23 cellular contexts compared by ENCODE assay signal in the genomic region with DNA sequence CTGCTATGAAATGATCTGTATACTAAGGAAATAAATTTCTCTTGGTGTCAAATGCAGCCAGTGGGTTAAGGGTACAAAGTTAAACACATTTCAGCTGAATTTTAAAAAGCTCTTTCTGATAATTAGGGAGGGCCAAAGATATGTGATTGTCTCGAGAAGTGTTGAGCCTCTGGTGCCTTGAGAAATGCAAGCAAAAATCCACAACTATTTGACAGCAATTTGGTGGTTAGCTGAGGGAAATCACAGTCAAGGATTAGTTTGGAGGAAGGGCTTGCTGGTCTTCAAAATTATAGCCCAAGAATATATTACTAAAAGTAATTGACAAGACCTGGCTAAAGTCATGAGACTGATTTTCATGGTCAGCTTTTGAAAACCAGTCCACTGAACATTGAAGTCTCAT.
"Had no signal": no experiment of that assay in that cellular context is flagged by ENCODE, and none has a peak within 500 bp of the region (broad histone marks: within the 10 kb centered on the region; RNA-seq: fewer than 3 reads in every experiment).

No MANE protein-coding gene starts in this region.

- DNase-seq: colonic mucosa; dermis blood vessel endothelial cell; effector CD4-positive, alpha-beta T cell; endodermal cell; erythroblast; foreskin melanocyte; immature natural killer cell; left ventricle myocardium superior; mesenchymal stem cell; midbrain; naive thymus-derived CD8-positive, alpha-beta T cell; right cardiac atrium; stimulated activated CD4-positive, alpha-beta T cell treated with anti-CD3 and anti-CD28 coated beads, Interleukin-4, amount 100 ng/mL, for 1 hour; stimulated activated CD8-positive, alpha-beta memory T cell treated with anti-CD3 and anti-CD28 coated beads, Interleukin-4, amount 100 ng/mL, for 48 hours; stimulated activated naive CD8-positive, alpha-beta T cell treated with anti-CD3 and anti-CD28 coated beads, Interleukin-15, Interleukin-2, amounts not matched to agents 100 U/mL and 50 U/mL, for 24 hours; thyroid gland; upper lobe of left lung had no signal

- FAIRE-seq: endothelial cell of umbilical vein, keratinocyte had no signal

- H3K4me3 ChIP-seq: colonic mucosa, lung, suprapubic skin, thyroid gland, upper lobe of left lung, vagina had no signal

- H3K9me3 ChIP-seq: colonic mucosa, neutrophil, suprapubic skin, thyroid gland, upper lobe of left lung, vagina had no signal

- H3K4me1 ChIP-seq: colonic mucosa, suprapubic skin, upper lobe of left lung, vagina had no signal

- H3K27ac ChIP-seq: colonic mucosa, neutrophil, suprapubic skin, thyroid gland, upper lobe of left lung, vagina had no signal

- ATAC-seq: naive thymus-derived CD8-positive, alpha-beta T cell; stimulated activated naive CD8-positive, alpha-beta T cell treated with anti-CD3 and anti-CD28 coated beads, Interleukin-15, Interleukin-2, amounts not matched to agents 100 U/mL and 50 U/mL, for 24 hours had no signal

- H3K27me3 ChIP-seq: colonic mucosa, neutrophil, suprapubic skin, thyroid gland, upper lobe of left lung, vagina had no signal

- H3K36me3 ChIP-seq: colonic mucosa, neutrophil, suprapubic skin, thyroid gland, upper lobe of left lung, vagina had no signal
